ENCODE assay signal across 1 cellular context in the genomic region with DNA sequence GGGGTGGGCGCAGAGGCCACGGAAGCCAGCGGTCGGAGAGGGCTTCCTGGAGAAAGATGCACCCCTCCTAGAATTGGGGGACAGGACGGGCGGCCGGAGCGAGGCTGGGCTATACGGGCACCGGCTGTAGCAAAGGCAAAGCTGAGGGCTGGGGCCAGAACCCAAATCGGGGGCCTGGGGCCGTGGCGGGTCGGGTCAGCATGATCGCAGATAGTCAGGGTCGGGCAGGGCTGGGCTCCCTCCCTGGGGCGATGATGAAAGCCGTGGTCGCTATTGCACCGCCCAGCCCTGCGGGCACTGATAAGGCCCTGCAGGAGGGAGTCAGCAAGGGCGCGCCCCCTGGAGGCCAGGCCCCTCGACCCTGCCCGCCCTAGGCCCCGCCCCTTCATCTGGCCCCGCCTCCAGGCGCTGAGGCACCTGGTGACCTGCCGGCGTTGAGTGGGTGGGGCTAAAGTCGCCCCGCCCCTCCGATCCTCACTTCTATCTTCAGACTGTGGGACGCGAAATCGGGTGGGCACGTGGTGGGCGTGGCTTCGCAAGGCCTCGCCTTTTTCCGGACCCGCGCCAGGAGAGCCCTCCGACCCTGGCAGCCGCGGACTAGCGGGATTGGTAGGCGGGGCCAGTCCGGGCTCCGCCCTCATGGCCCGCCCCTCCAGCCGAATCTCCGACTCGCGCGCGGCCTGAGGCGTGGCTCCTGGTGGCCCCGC.
A peak's percentile ranks its signal among the peaks of the same experiment; 100 is the strongest.
TF ChIP-seq lines count a peak whose summit lies in the region.

No MANE protein-coding gene starts in this region.

TF ChIP-seq in WTC11, 78 proteins besides CTCF, POLR2A, EP300 and RAD21 (continued from another document):
- TF ChIP-seq, protein P1, sequence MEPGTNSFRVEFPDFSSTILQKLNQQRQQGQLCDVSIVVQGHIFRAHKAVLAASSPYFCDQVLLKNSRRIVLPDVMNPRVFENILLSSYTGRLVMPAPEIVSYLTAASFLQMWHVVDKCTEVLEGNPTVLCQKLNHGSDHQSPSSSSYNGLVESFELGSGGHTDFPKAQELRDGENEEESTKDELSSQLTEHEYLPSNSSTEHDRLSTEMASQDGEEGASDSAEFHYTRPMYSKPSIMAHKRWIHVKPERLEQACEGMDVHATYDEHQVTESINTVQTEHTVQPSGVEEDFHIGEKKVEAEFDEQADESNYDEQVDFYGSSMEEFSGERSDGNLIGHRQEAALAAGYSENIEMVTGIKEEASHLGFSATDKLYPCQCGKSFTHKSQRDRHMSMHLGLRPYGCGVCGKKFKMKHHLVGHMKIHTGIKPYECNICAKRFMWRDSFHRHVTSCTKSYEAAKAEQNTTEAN (CRISPR knock-in tag; IDR thresholded peaks at IDR 0.05) = 0 out of 2 replicates have a peak, but pooled peaks have one; percentile 11
- TF ChIP-seq, protein P2, sequence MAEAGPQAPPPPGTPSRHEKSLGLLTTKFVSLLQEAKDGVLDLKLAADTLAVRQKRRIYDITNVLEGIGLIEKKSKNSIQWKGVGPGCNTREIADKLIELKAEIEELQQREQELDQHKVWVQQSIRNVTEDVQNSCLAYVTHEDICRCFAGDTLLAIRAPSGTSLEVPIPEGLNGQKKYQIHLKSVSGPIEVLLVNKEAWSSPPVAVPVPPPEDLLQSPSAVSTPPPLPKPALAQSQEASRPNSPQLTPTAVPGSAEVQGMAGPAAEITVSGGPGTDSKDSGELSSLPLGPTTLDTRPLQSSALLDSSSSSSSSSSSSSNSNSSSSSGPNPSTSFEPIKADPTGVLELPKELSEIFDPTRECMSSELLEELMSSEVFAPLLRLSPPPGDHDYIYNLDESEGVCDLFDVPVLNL (CRISPR knock-in tag; IDR thresholded peaks at IDR 0.05; ENCODE audit: borderline replicate concordance, low read depth) = no peak
- TF ChIP-seq FOXP1 (CRISPR knock-in tag; IDR thresholded peaks at IDR 0.05; ENCODE audit: borderline replicate concordance) (no peak), OVOL2 (CRISPR knock-in tag; IDR thresholded peaks at IDR 0.05; ENCODE audit: borderline replicate concordance) (no peak), FOXK1 (CRISPR knock-in tag; IDR thresholded peaks at IDR 0.05) (no peak), MXD4 (CRISPR knock-in tag; IDR thresholded peaks at IDR 0.05; ENCODE audit: borderline replicate concordance) (no peak), NFATC4 (CRISPR knock-in tag; IDR thresholded peaks at IDR 0.05) (0 out of 2 replicates have a peak, but pooled peaks have one; percentile 61), MYBL2 (CRISPR knock-in tag; IDR thresholded peaks at IDR 0.05) (no peak), GABPB1 (CRISPR knock-in tag; IDR thresholded peaks at IDR 0.05) (peak; percentile 100), NR1H2 (CRISPR knock-in tag; IDR thresholded peaks at IDR 0.05) (no peak), NR2C2 (CRISPR knock-in tag; IDR thresholded peaks at IDR 0.05) (no peak), HMGA2 (CRISPR knock-in tag; IDR thresholded peaks at IDR 0.05) (no peak), SMAD4 (CRISPR knock-in tag; IDR thresholded peaks at IDR 0.05) (no peak), NR3C1 (CRISPR knock-in tag; conservative IDR thresholded peaks at IDR 0.05; ENCODE audit: low read depth) (no peak), ZNF416 (CRISPR knock-in tag; IDR thresholded peaks at IDR 0.05) (0 out of 2 replicates have a peak, but pooled peaks have one; percentile 29), ZNF219 (CRISPR knock-in tag; IDR thresholded peaks at IDR 0.05; ENCODE audit: borderline replicate concordance) (no peak), CREB1 (CRISPR knock-in tag; IDR thresholded peaks at IDR 0.05) (no peak), JAZF1 (CRISPR knock-in tag; IDR thresholded peaks at IDR 0.05) (no peak), TCF7 (CRISPR knock-in tag; IDR thresholded peaks at IDR 0.05; ENCODE audit: low read depth) (no peak), ZNF232 (CRISPR knock-in tag; IDR thresholded peaks at IDR 0.05) (no peak), ZNF423 (CRISPR knock-in tag; IDR thresholded peaks at IDR 0.05) (peak; percentile 80), PRRX2 (CRISPR knock-in tag; IDR thresholded peaks at IDR 0.05) (0 out of 2 replicates have a peak, but pooled peaks have one; percentile 18), CREM (CRISPR knock-in tag; IDR thresholded peaks at IDR 0.05) (no peak; the same call in 1 of the 2 replicates), TP53 (CRISPR knock-in tag; IDR thresholded peaks at IDR 0.05) (no peak), RELA (CRISPR knock-in tag; IDR thresholded peaks at IDR 0.05; ENCODE audit: borderline replicate concordance) (no peak)
- TF ChIP-seq, protein P3, sequence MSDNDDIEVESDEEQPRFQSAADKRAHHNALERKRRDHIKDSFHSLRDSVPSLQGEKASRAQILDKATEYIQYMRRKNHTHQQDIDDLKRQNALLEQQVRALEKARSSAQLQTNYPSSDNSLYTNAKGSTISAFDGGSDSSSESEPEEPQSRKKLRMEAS (CRISPR knock-in tag; IDR thresholded peaks at IDR 0.05) = peak; percentile 86
- TF ChIP-seq, protein P4, sequence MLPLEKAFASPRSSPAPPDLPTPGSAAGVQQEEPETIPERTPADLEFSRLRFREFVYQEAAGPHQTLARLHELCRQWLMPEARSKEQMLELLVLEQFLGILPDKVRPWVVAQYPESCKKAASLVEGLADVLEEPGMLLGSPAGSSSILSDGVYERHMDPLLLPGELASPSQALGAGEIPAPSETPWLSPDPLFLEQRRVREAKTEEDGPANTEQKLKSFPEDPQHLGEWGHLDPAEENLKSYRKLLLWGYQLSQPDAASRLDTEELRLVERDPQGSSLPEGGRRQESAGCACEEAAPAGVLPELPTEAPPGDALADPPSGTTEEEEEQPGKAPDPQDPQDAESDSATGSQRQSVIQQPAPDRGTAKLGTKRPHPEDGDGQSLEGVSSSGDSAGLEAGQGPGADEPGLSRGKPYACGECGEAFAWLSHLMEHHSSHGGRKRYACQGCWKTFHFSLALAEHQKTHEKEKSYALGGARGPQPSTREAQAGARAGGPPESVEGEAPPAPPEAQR (CRISPR knock-in tag; IDR thresholded peaks at IDR 0.05) = no peak
- TF ChIP-seq, protein P5, sequence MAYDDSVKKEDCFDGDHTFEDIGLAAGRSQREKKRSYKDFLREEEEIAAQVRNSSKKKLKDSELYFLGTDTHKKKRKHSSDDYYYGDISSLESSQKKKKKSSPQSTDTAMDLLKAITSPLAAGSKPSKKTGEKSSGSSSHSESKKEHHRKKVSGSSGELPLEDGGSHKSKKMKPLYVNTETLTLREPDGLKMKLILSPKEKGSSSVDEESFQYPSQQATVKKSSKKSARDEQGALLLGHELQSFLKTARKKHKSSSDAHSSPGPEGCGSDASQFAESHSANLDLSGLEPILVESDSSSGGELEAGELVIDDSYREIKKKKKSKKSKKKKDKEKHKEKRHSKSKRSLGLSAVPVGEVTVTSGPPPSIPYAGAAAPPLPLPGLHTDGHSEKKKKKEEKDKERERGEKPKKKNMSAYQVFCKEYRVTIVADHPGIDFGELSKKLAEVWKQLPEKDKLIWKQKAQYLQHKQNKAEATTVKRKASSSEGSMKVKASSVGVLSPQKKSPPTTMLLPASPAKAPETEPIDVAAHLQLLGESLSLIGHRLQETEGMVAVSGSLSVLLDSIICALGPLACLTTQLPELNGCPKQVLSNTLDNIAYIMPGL (CRISPR knock-in tag; IDR thresholded peaks at IDR 0.05) = peak; percentile 74; the same call in 1 of the 2 replicates
- TF ChIP-seq, protein P6, sequence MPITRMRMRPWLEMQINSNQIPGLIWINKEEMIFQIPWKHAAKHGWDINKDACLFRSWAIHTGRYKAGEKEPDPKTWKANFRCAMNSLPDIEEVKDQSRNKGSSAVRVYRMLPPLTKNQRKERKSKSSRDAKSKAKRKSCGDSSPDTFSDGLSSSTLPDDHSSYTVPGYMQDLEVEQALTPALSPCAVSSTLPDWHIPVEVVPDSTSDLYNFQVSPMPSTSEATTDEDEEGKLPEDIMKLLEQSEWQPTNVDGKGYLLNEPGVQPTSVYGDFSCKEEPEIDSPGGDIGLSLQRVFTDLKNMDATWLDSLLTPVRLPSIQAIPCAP (CRISPR knock-in tag; IDR thresholded peaks at IDR 0.05) = no peak
- TF ChIP-seq, protein P7, sequence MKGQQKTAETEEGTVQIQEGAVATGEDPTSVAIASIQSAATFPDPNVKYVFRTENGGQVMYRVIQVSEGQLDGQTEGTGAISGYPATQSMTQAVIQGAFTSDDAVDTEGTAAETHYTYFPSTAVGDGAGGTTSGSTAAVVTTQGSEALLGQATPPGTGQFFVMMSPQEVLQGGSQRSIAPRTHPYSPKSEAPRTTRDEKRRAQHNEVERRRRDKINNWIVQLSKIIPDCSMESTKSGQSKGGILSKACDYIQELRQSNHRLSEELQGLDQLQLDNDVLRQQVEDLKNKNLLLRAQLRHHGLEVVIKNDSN (CRISPR knock-in tag; IDR thresholded peaks at IDR 0.05) = peak; percentile 91
- TF ChIP-seq, protein P8, sequence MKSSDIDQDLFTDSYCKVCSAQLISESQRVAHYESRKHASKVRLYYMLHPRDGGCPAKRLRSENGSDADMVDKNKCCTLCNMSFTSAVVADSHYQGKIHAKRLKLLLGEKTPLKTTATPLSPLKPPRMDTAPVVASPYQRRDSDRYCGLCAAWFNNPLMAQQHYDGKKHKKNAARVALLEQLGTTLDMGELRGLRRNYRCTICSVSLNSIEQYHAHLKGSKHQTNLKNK (CRISPR knock-in tag; IDR thresholded peaks at IDR 0.05) = no peak
- TF ChIP-seq, protein P9, sequence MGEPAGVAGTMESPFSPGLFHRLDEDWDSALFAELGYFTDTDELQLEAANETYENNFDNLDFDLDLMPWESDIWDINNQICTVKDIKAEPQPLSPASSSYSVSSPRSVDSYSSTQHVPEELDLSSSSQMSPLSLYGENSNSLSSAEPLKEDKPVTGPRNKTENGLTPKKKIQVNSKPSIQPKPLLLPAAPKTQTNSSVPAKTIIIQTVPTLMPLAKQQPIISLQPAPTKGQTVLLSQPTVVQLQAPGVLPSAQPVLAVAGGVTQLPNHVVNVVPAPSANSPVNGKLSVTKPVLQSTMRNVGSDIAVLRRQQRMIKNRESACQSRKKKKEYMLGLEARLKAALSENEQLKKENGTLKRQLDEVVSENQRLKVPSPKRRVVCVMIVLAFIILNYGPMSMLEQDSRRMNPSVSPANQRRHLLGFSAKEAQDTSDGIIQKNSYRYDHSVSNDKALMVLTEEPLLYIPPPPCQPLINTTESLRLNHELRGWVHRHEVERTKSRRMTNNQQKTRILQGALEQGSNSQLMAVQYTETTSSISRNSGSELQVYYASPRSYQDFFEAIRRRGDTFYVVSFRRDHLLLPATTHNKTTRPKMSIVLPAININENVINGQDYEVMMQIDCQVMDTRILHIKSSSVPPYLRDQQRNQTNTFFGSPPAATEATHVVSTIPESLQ (CRISPR knock-in tag; IDR thresholded peaks at IDR 0.05) = no peak
